In genomic region chr6:37038297-37039198, GRCh38 we compare ENCODE assay signal across 13 cellular contexts. TPM values are rescaled to one million over a fixed set of nuclear protein-coding genes. Genes with fewer than 3 reads are reported as not detected.
A peak's percentile ranks its signal among the peaks of the same experiment; 100 is the strongest.
DNase-seq lines count a peak whose midpoint lies in the region; ATAC-seq and TF ChIP-seq lines count a peak whose summit lies in the region.
"Had no signal": no experiment of that assay in that cellular context is flagged by ENCODE, and none has a peak within 500 bp of the region (broad histone marks: within the 10 kb centered on the region; RNA-seq: fewer than 3 reads in every experiment).

No MANE protein-coding gene starts in this region.

- no peak for TF ChIP-seq CTCF in smooth muscle cell (IDR thresholded peaks at IDR 0.05; ENCODE audit: borderline replicate concordance, insufficient read depth, poor library complexity, severe bottlenecking)

- peak overlapping the region; percentile 71 for H3K27ac Mint-ChIP-seq in activated CD8-positive, alpha-beta T cell treated with anti-CD3 and anti-CD28 coated beads, Interleukin-2, amount 10 ng/mL, durations not matched to agents 7 days and 5 days
- H3K27ac Mint-ChIP-seq in naive thymus-derived CD8-positive, alpha-beta T cell, result peak overlapping the region in 2 of 10 donors; percentile 1 to 19
- H3K27ac Mint-ChIP-seq: activated naive CD4-positive, alpha-beta T cell treated with anti-CD3 and anti-CD28 coated beads, Interleukin-2, amount 50 U/mL, for 24 hours had no signal

- no peaks in the 10 kb centered on the region for H3K9me3 Mint-ChIP-seq in activated CD8-positive, alpha-beta T cell treated with anti-CD3 and anti-CD28 coated beads, Interleukin-2, amount 10 ng/mL, durations not matched to agents 7 days and 5 days (ENCODE audit: insufficient read depth)
- H3K9me3 Mint-ChIP-seq in naive thymus-derived CD8-positive, alpha-beta T cell, result no peaks in the 10 kb centered on the region
- H3K9me3 Mint-ChIP-seq: activated naive CD4-positive, alpha-beta T cell treated with anti-CD3 and anti-CD28 coated beads, Interleukin-2, amount 50 U/mL, for 24 hours had no signal

- no peaks in the 10 kb centered on the region for H3K27me3 ChIP-seq in smooth muscle cell (ENCODE audit: low read depth)

- H4K20me1 ChIP-seq in smooth muscle cell (ENCODE audit: low read depth), result no peaks in the 10 kb centered on the region

- no peaks in the 10 kb centered on the region for H3K79me2 ChIP-seq in smooth muscle cell (ENCODE audit: low read depth)

- peak; percentile 38 for DNase-seq in NCI-H1092 (lab: John Stamatoyannopoulos, UW)
- DNase-seq in activated CD8-positive, alpha-beta T cell treated with anti-CD3 and anti-CD28 coated beads, Interleukin-2, amount 10 ng/mL, durations not matched to agents 7 days and 5 days, result no peak
- peak; percentile 79 for DNase-seq in left cardiac atrium
- no peak for DNase-seq in smooth muscle cell (lab: John Stamatoyannopoulos, UW; ENCODE audit: unreplicated experiment)
- no peak for DNase-seq in naive thymus-derived CD8-positive, alpha-beta T cell
- no peak for DNase-seq in HuH-7.5 (ENCODE audit: low spot score)
- DNase-seq: NCI-H226; stimulated activated naive CD4-positive, alpha-beta T cell treated with Interleukin-2 at 50 U/mL for 16 hours; T1000 had no signal

- H3K27ac ChIP-seq in smooth muscle cell (ENCODE audit: low read depth), result no peak overlapping the region
- H3K27ac ChIP-seq: HL-60 had no signal

- no peak for ATAC-seq in activated CD8-positive, alpha-beta T cell treated with anti-CD3 and anti-CD28 coated beads, Interleukin-2, amount 10 ng/mL, durations not matched to agents 7 days and 5 days
- ATAC-seq in left cardiac atrium (peak; percentile 81 to 94), HG02852 (IDR thresholded peaks at IDR 0.05; ENCODE audit: unreplicated experiment) (no peak), GM21423 (IDR thresholded peaks at IDR 0.05; ENCODE audit: unreplicated experiment) (no peak)
- ATAC-seq in naive thymus-derived CD8-positive, alpha-beta T cell, result no peak

- H3F3A ChIP-seq in smooth muscle cell (ENCODE audit: low read depth), result no peaks in the 10 kb centered on the region

- WGBS in smooth muscle cell (ENCODE audit: low lambda C conversion rate), result 86% methylated on average over 13 of the region's 13 CpGs

- CTCF ChIA-PET in activated CD8-positive, alpha-beta T cell treated with anti-CD3 and anti-CD28 coated beads, Interleukin-2, amount 10 ng/mL, durations not matched to agents 7 days and 5 days (lab: Charles Lee), result interaction anchor here (0.9 to 4.8 kb wide), 7 partner anchors 9 to 170 kb away, joined by 3 to 21 read pairs (median 7); no protein-coding TSS in a partner anchor

- H3K4me3 Mint-ChIP-seq in activated CD8-positive, alpha-beta T cell treated with anti-CD3 and anti-CD28 coated beads, Interleukin-2, amount 10 ng/mL, durations not matched to agents 7 days and 5 days, result no peak overlapping the region
- no peak overlapping the region for H3K4me3 Mint-ChIP-seq in naive thymus-derived CD8-positive, alpha-beta T cell
- H3K4me3 Mint-ChIP-seq: activated naive CD4-positive, alpha-beta T cell treated with anti-CD3 and anti-CD28 coated beads, Interleukin-2, amount 50 U/mL, for 24 hours had no signal

- no peak overlapping the region for H3K4me2 ChIP-seq in smooth muscle cell

- no peak overlapping the region for H3K9ac ChIP-seq in smooth muscle cell (ENCODE audit: low read depth)

- no peaks in the 10 kb centered on the region for H3K4me1 ChIP-seq in smooth muscle cell (ENCODE audit: low read depth)

- peaks cover 72% of the 10 kb centered on the region for H3K4me1 Mint-ChIP-seq in activated CD8-positive, alpha-beta T cell treated with anti-CD3 and anti-CD28 coated beads, Interleukin-2, amount 10 ng/mL, durations not matched to agents 7 days and 5 days (ENCODE audit: low read depth)
- peaks cover 7 to 24% (median 14%) of the 10 kb centered on the region in 4 donors for H3K4me1 Mint-ChIP-seq in naive thymus-derived CD8-positive, alpha-beta T cell

- peak overlapping the region; percentile 0 for H2AFZ ChIP-seq in smooth muscle cell (ENCODE audit: low read depth)

- peaks cover 19% of the 10 kb centered on the region for H3K36me3 Mint-ChIP-seq in activated CD8-positive, alpha-beta T cell treated with anti-CD3 and anti-CD28 coated beads, Interleukin-2, amount 10 ng/mL, durations not matched to agents 7 days and 5 days (ENCODE audit: low read depth)
- H3K36me3 Mint-ChIP-seq in naive thymus-derived CD8-positive, alpha-beta T cell, result no peaks in the 10 kb centered on the region
- H3K36me3 Mint-ChIP-seq: activated naive CD4-positive, alpha-beta T cell treated with anti-CD3 and anti-CD28 coated beads, Interleukin-2, amount 50 U/mL, for 24 hours had no signal

- no peaks in the 10 kb centered on the region for H3K9me3 ChIP-seq in smooth muscle cell (replicated peaks; ENCODE audit: low read depth)

- H3K36me3 ChIP-seq in smooth muscle cell (ENCODE audit: low read depth), result no peaks in the 10 kb centered on the region

- no peak overlapping the region for H3K4me3 ChIP-seq in smooth muscle cell

- no peaks in the 10 kb centered on the region for H3K27me3 Mint-ChIP-seq in activated CD8-positive, alpha-beta T cell treated with anti-CD3 and anti-CD28 coated beads, Interleukin-2, amount 10 ng/mL, durations not matched to agents 7 days and 5 days (ENCODE audit: low read depth)
- H3K27me3 Mint-ChIP-seq in naive thymus-derived CD8-positive, alpha-beta T cell, result no peaks in the 10 kb centered on the region
- H3K27me3 Mint-ChIP-seq: activated naive CD4-positive, alpha-beta T cell treated with anti-CD3 and anti-CD28 coated beads, Interleukin-2, amount 50 U/mL, for 24 hours had no signal

- intact Hi-C loops in left cardiac atrium (cut with DNase I), result no loop called here

- POLR2A ChIA-PET in activated CD8-positive, alpha-beta T cell treated with anti-CD3 and anti-CD28 coated beads, Interleukin-2, amount 10 ng/mL, durations not matched to agents 7 days and 5 days (lab: Charles Lee), result interaction anchor here (0.6 to 1.3 kb wide), 3 partner anchors 9 to 133 kb away, joined by 3 to 6 read pairs (median 4); no protein-coding TSS in a partner anchor
- POLR2A ChIA-PET in naive thymus-derived CD8-positive, alpha-beta T cell (lab: Charles Lee), result interaction anchor here (0.7 to 1.1 kb wide), 2 partner anchors 135 to 226 kb away, joined by 5 to 6 read pairs; no protein-coding TSS in a partner anchor

RNA-seq across cellular contexts. Expression of gene FGD2, which starts 33.1 kb away (rescaled TPM):
- total RNA-seq in activated CD8-positive, alpha-beta T cell treated with anti-CD3 and anti-CD28 coated beads, Interleukin-2, amount 10 ng/mL, durations not matched to agents 7 days and 5 days, result 10 to 100 TPM; 10.1 to 12.1 TPM
- total RNA-seq in left cardiac atrium, result 10 to 100 TPM; 15.1 to 15.5 TPM
- total RNA-seq in smooth muscle cell, result not detected in 2 replicates
- polyA plus RNA-seq in smooth muscle cell, result not detected in 2 replicates
- total RNA-seq in naive thymus-derived CD8-positive, alpha-beta T cell, result 1 to 10 TPM; 7.2 to 7.4 TPM
- under 1 TPM in 1 of 3 donors, not detected in 2; 0.25 TPM for polyA plus RNA-seq in naive thymus-derived CD8-positive, alpha-beta T cell

RNA-seq across cellular contexts. Expression of gene MTCH1, which starts 52.6 kb away (rescaled TPM):
- total RNA-seq in activated CD8-positive, alpha-beta T cell treated with anti-CD3 and anti-CD28 coated beads, Interleukin-2, amount 10 ng/mL, durations not matched to agents 7 days and 5 days, result 100 to 1,000 TPM; 117 to 122 TPM
- 100 to 1,000 TPM; 178 to 214 TPM for total RNA-seq in left cardiac atrium
- 200 and 225 TPM in 2 replicates for total RNA-seq in smooth muscle cell
- 441 and 517 TPM in 2 replicates for polyA plus RNA-seq in smooth muscle cell
- 100 to 1,000 TPM; 137 to 143 TPM for total RNA-seq in naive thymus-derived CD8-positive, alpha-beta T cell
- polyA plus RNA-seq in naive thymus-derived CD8-positive, alpha-beta T cell, result 10 to 100 TPM; 63.2 to 78.3 (median 74.8) TPM

Comparison
In these comparisons a context has a peak if more than half of its experiments do, and no peak if none do; other contexts are left out.
1. DNase-seq: peak in NCI-H1092 (single experiment) and left cardiac atrium (single experiment); none in activated CD8-positive, alpha-beta T cell treated with anti-CD3 and anti-CD28 coated beads, Interleukin-2, amount 10 ng/mL, durations not matched to agents 7 days and 5 days (single experiment), smooth muscle cell (single experiment), naive thymus-derived CD8-positive, alpha-beta T cell (0 of 10) and HuH-7.5 (single experiment).
2. ATAC-seq: peak in left cardiac atrium (2 of 2); none in activated CD8-positive, alpha-beta T cell treated with anti-CD3 and anti-CD28 coated beads, Interleukin-2, amount 10 ng/mL, durations not matched to agents 7 days and 5 days (single experiment), naive thymus-derived CD8-positive, alpha-beta T cell (0 of 2), HG02852 (single experiment) and GM21423 (single experiment).